Comparison of ENCODE assay signal across 20 cellular contexts in genomic region chr6:50278663-50279062, GRCh38.
"Had no signal": no experiment of that assay in that cellular context is flagged by ENCODE, and none has a peak within 500 bp of the region (broad histone marks: within the 10 kb centered on the region; RNA-seq: fewer than 3 reads in every experiment).

No MANE protein-coding gene starts in this region.

- H3K79me2 ChIP-seq: hepatocyte had no signal

- H3K9me3 ChIP-seq: lower lobe of right lung, transverse colon, uterus had no signal

- H3K36me3 ChIP-seq: lower lobe of right lung, neural progenitor cell, transverse colon, uterus, WERI-Rb-1 had no signal

- DNase-seq: activated gamma-delta T cell treated with Interleukin-2 at 50 U/mL for 16 hours; activated T-cell treated with anti-CD3 and anti-CD28 coated beads, Interleukin-2, amount 50 U/mL, for 1 hour; aorta; caudate nucleus; dermis blood vessel endothelial cell; effector CD8-positive, alpha-beta T cell; erythroblast; foreskin keratinocyte; immature natural killer cell; lower lobe of right lung; naive thymus-derived CD8-positive, alpha-beta T cell; stimulated activated CD4-positive, alpha-beta T cell treated with anti-CD3 and anti-CD28 coated beads, Interleukin-2, amount 100 ng/mL, for 48 hours; stimulated activated CD8-positive, alpha-beta memory T cell treated with anti-CD3 and anti-CD28 coated beads, Interleukin-4, amount 100 ng/mL, for 48 hours; stimulated activated naive B cell treated with anti-CD40 and anti-IgM and Interleukin-4, amounts not matched to agents 10 μg/mL and 1 μg/mL and 100 μg/mL, for 72 hours; transverse colon; uterus; WERI-Rb-1 had no signal

- ATAC-seq: foreskin keratinocyte; left lobe of liver; lower lobe of right lung; naive thymus-derived CD8-positive, alpha-beta T cell; stimulated activated naive B cell treated with anti-CD40 and anti-IgM and Interleukin-4, amounts not matched to agents 10 μg/mL and 1 μg/mL and 100 μg/mL, for 72 hours had no signal

- H3K27ac ChIP-seq: foreskin keratinocyte, hepatocyte, lower lobe of right lung, neural progenitor cell, transverse colon, uterus, WERI-Rb-1 had no signal

- H3K4me2 ChIP-seq: hepatocyte, neural progenitor cell had no signal

- H3K4me3 ChIP-seq: hepatocyte, lower lobe of right lung, neural progenitor cell, transverse colon, uterus had no signal

- H3K9ac ChIP-seq: neural progenitor cell had no signal

- H2AFZ ChIP-seq: hepatocyte, neural progenitor cell had no signal

- H3K4me1 ChIP-seq: foreskin keratinocyte, lower lobe of right lung, transverse colon, uterus had no signal

- H3K27me3 ChIP-seq: foreskin keratinocyte, hepatocyte, neural progenitor cell, transverse colon, uterus had no signal
